ENCODE assay signal across 12 cellular contexts in genomic region chr14:58882577-58883018, GRCh38.
DNase-seq lines count a peak whose midpoint lies in the region; ATAC-seq lines count a peak whose summit lies in the region.
"Had no signal": no experiment of that assay in that cellular context is flagged by ENCODE, and none has a peak within 500 bp of the region (broad histone marks: within the 10 kb centered on the region; RNA-seq: fewer than 3 reads in every experiment).

No MANE protein-coding gene starts in this region.

- peak; percentile 87 for ATAC-seq in sciatic nerve
- ATAC-seq in GM18870 (IDR thresholded peaks at IDR 0.05; ENCODE audit: unreplicated experiment): no peak
- no peak for ATAC-seq in effector memory CD8-positive, alpha-beta T cell (replicated peaks)
- no peak for ATAC-seq in HG02623 (IDR thresholded peaks at IDR 0.05; ENCODE audit: unreplicated experiment)
- ATAC-seq: natural killer cell treated with Interleukin-12 subunit alpha and Interleukin-12 subunit beta and Interleukin-15 and Interleukin-18, amount 100 ng/mL, for 72 hours; PC-3 had no signal

- no peaks in the 10 kb centered on the region for H3K4me1 Mint-ChIP-seq in effector memory CD8-positive, alpha-beta T cell (ENCODE audit: low read depth in 2 of 2)

- peaks cover 0 to 9% of the 10 kb centered on the region in 2 donors for H3K9me3 Mint-ChIP-seq in effector memory CD8-positive, alpha-beta T cell

- H3K36me3 Mint-ChIP-seq in effector memory CD8-positive, alpha-beta T cell (ENCODE audit: insufficient read depth): no peaks in the 10 kb centered on the region
- H3K36me3 Mint-ChIP-seq: natural killer cell treated with Interleukin-12 subunit alpha and Interleukin-12 subunit beta and Interleukin-15 and Interleukin-18, amount 100 ng/mL, for 72 hours had no signal

- intact Hi-C loops in sciatic nerve (cut with DNase I): no loop called here

- no peak overlapping the region for H3K27ac Mint-ChIP-seq in effector memory CD8-positive, alpha-beta T cell
- H3K27ac Mint-ChIP-seq: natural killer cell treated with Interleukin-12 subunit alpha and Interleukin-12 subunit beta and Interleukin-15 and Interleukin-18, amount 100 ng/mL, for 72 hours had no signal

- no peaks in the 10 kb centered on the region for H3K27me3 Mint-ChIP-seq in effector memory CD8-positive, alpha-beta T cell
- H3K27me3 Mint-ChIP-seq: natural killer cell treated with Interleukin-12 subunit alpha and Interleukin-12 subunit beta and Interleukin-15 and Interleukin-18, amount 100 ng/mL, for 72 hours had no signal

- H3K4me3 Mint-ChIP-seq in effector memory CD8-positive, alpha-beta T cell: no peak overlapping the region
- H3K4me3 Mint-ChIP-seq: natural killer cell treated with Interleukin-12 subunit alpha and Interleukin-12 subunit beta and Interleukin-15 and Interleukin-18, amount 100 ng/mL, for 72 hours had no signal

- DNase-seq in NCI-H345 (lab: John Stamatoyannopoulos, UW) (peak; percentile 13), NCI-H345 treated with DMSO at 0.1 percent for 48 hours (lab: John Stamatoyannopoulos, UW; ENCODE audit: unreplicated experiment) (no peak), NCI-H2081 (lab: John Stamatoyannopoulos, UW) (peak; percentile 57 to 62), brain pericyte (ENCODE audit: low read depth, low spot score) (peak; percentile 24), sciatic nerve (ENCODE audit: low spot score) (no peak)
- no peak for DNase-seq in effector memory CD8-positive, alpha-beta T cell
- DNase-seq: amygdala; PC-3; stimulated activated CD4-positive, alpha-beta T cell treated with anti-CD3 and anti-CD28 coated beads, Interleukin-12 subunit alpha, Interleukin-12 subunit beta, amount 100 ng/mL, for 4 hours had no signal

Comparison
In these comparisons a context has a peak if more than half of its experiments do, and no peak if none do; other contexts are left out.
1. DNase-seq: peak in NCI-H345 (single experiment), NCI-H2081 (2 of 2) and brain pericyte (single experiment); none in NCI-H345 treated with DMSO at 0.1 percent for 48 hours (single experiment), sciatic nerve (single experiment) and effector memory CD8-positive, alpha-beta T cell (0 of 3).